Comparison of ENCODE assay signal across 8 cellular contexts in genomic region chr7:68321076-68321639, GRCh38.
DNase-seq lines count a peak whose midpoint lies in the region; ATAC-seq, FAIRE-seq and TF ChIP-seq lines count a peak whose summit lies in the region.
"Had no signal": no experiment of that assay in that cellular context is flagged by ENCODE, and none has a peak within 500 bp of the region (broad histone marks: within the 10 kb centered on the region; RNA-seq: fewer than 3 reads in every experiment).

No MANE protein-coding gene starts in this region.

- H3K9me3 Mint-ChIP-seq in activated CD4-positive, alpha-beta memory T cell treated with anti-CD3 and anti-CD28 coated beads, Interleukin-2, amount 10 ng/mL, durations not matched to agents 7 days and 5 days: peaks cover 15% of the 10 kb centered on the region

- H3K4me2 ChIP-seq in Karpas-422 (ENCODE audit: low read depth, low read length, poor library complexity, severe bottlenecking): no peak overlapping the region

- POLR2A ChIA-PET in activated CD4-positive, alpha-beta memory T cell treated with anti-CD3 and anti-CD28 coated beads, Interleukin-2, amount 10 ng/mL, durations not matched to agents 7 days and 5 days (lab: Charles Lee): no interaction called here

- DNase-seq in NCI-H1694 (lab: John Stamatoyannopoulos, UW) (peak; percentile 49), SJCRH30 (peak; percentile 46 to 69), tibial artery (peak in 1 of 2 donors; percentile 21), Karpas-422 (no peak)
- no peak for DNase-seq in activated CD4-positive, alpha-beta memory T cell treated with anti-CD3 and anti-CD28 coated beads, Interleukin-2, amount 10 ng/mL, durations not matched to agents 7 days and 5 days
- DNase-seq: Peyer's patch had no signal

- no peak overlapping the region for H3K9ac ChIP-seq in Karpas-422 (ENCODE audit: low read length)

- no peak overlapping the region for H3K4me3 ChIP-seq in SJCRH30
- H3K4me3 ChIP-seq in tibial artery: no peak overlapping the region
- H3K4me3 ChIP-seq in Karpas-422 (ENCODE audit: low read length): no peak overlapping the region
- H3K4me3 ChIP-seq: Peyer's patch had no signal

- H3K4me1 ChIP-seq in SJCRH30: no peaks in the 10 kb centered on the region; the same call in 1 of the 2 replicates
- H3K4me1 ChIP-seq in tibial artery: peaks cover 0 to 25% (median 20%) of the 10 kb centered on the region in 4 donors
- H3K4me1 ChIP-seq in Karpas-422 (ENCODE audit: low read length): no peaks in the 10 kb centered on the region

- no peaks in the 10 kb centered on the region for H3K27me3 Mint-ChIP-seq in activated CD4-positive, alpha-beta memory T cell treated with anti-CD3 and anti-CD28 coated beads, Interleukin-2, amount 10 ng/mL, durations not matched to agents 7 days and 5 days

- H3K36me3 ChIP-seq in SJCRH30 (no peaks in the 10 kb centered on the region), tibial artery (no peaks in the 10 kb centered on the region), Karpas-422 (ENCODE audit: insufficient read depth, low read length) (no peaks in the 10 kb centered on the region)
- H3K36me3 ChIP-seq: Peyer's patch had no signal

- no peaks in the 10 kb centered on the region for H3K36me3 Mint-ChIP-seq in activated CD4-positive, alpha-beta memory T cell treated with anti-CD3 and anti-CD28 coated beads, Interleukin-2, amount 10 ng/mL, durations not matched to agents 7 days and 5 days (ENCODE audit: low read depth)

- ATAC-seq in GM19455 (IDR thresholded peaks at IDR 0.05; ENCODE audit: unreplicated experiment): no peak

- H3K4me1 Mint-ChIP-seq in activated CD4-positive, alpha-beta memory T cell treated with anti-CD3 and anti-CD28 coated beads, Interleukin-2, amount 10 ng/mL, durations not matched to agents 7 days and 5 days: no peaks in the 10 kb centered on the region

- H3K27ac Mint-ChIP-seq in activated CD4-positive, alpha-beta memory T cell treated with anti-CD3 and anti-CD28 coated beads, Interleukin-2, amount 10 ng/mL, durations not matched to agents 7 days and 5 days: no peak overlapping the region

- no peaks in the 10 kb centered on the region for H3K79me2 ChIP-seq in Karpas-422 (ENCODE audit: low read length)

- intact Hi-C loops in tibial artery (cut with DNase I; ENCODE audit: low total_unique reads): no loop called here

- no peak overlapping the region for H2AFZ ChIP-seq in Karpas-422 (ENCODE audit: low read length)

- TF ChIP-seq CTCF in tibial artery (IDR thresholded peaks at IDR 0.05): peak; percentile 8 to 10

- no peaks in the 10 kb centered on the region for H3K9me2 ChIP-seq in Karpas-422 (replicated peaks; ENCODE audit: insufficient read depth, low read length)

- H3K4me3 Mint-ChIP-seq in activated CD4-positive, alpha-beta memory T cell treated with anti-CD3 and anti-CD28 coated beads, Interleukin-2, amount 10 ng/mL, durations not matched to agents 7 days and 5 days: no peak overlapping the region

- H3K27me3 ChIP-seq in SJCRH30 (no peaks in the 10 kb centered on the region), tibial artery (no peaks in the 10 kb centered on the region), Karpas-422 (ENCODE audit: low read length) (no peaks in the 10 kb centered on the region)
- H3K27me3 ChIP-seq: Peyer's patch had no signal

- no peaks in the 10 kb centered on the region for H4K20me1 ChIP-seq in Karpas-422 (ENCODE audit: insufficient read depth, low read depth, low read length)

- H3K27ac ChIP-seq in SJCRH30 (no peak overlapping the region), tibial artery (peak overlapping the region; percentile 52 to 67), Karpas-422 (ENCODE audit: low read length) (no peak overlapping the region)
- H3K27ac ChIP-seq: Peyer's patch had no signal

- CTCF ChIA-PET in activated CD4-positive, alpha-beta memory T cell treated with anti-CD3 and anti-CD28 coated beads, Interleukin-2, amount 10 ng/mL, durations not matched to agents 7 days and 5 days (lab: Charles Lee): no interaction called here

- H3K9me3 ChIP-seq in SJCRH30 (replicated peaks) (no peaks in the 10 kb centered on the region), tibial artery (no peaks in the 10 kb centered on the region), Karpas-422 (ENCODE audit: low read length) (no peaks in the 10 kb centered on the region)
- H3K9me3 ChIP-seq: Peyer's patch had no signal

- peak; percentile 85 for FAIRE-seq in islet of Langerhans (lab: Jason Lieb, UNC)

Comparison
In these comparisons a context has a peak if more than half of its experiments do, and no peak if none do; other contexts are left out.
1. DNase-seq: peak in NCI-H1694 (single experiment) and SJCRH30 (2 of 2); none in activated CD4-positive, alpha-beta memory T cell treated with anti-CD3 and anti-CD28 coated beads, Interleukin-2, amount 10 ng/mL, durations not matched to agents 7 days and 5 days (single experiment) and Karpas-422 (single experiment).
2. H3K27ac ChIP-seq: peak in tibial artery (2 of 2); none in SJCRH30 (single experiment) and Karpas-422 (single experiment).